8 cellular contexts compared by ENCODE assay signal in genomic region chr12:56628671-56629458, GRCh38. TPM values are rescaled to one million over a fixed set of nuclear protein-coding genes. Genes with fewer than 3 reads are reported as not detected.
DNase-seq lines count a peak whose midpoint lies in the region; ATAC-seq, FAIRE-seq and TF ChIP-seq lines count a peak whose summit lies in the region.

No MANE protein-coding gene starts in this region.

- TF ChIP-seq RAD21 in H1 (IDR thresholded peaks at IDR 0.05 in 1 of 2, conservative IDR thresholded peaks at IDR 0.05 in 1 of 2; ENCODE audit: low read depth in 2 of 2, low read length in 2 of 2), result no peak

- H3K27ac ChIP-seq in A673 (ENCODE audit: low read depth, low read length, poor library complexity, severe bottlenecking) (peak overlapping the region; percentile 94), H1 (ENCODE audit: low read depth, low read length) (no peak overlapping the region)

- in situ Hi-C loops in GM13976 (cut with MboI; ENCODE audit: low sequenced_read_pairs, unreplicated experiment), result no loop called here

- intact Hi-C loops in A673 (cut with micrococcal nuclease; ENCODE audit: unreplicated experiment), result no loop called here

- H3K4ac ChIP-seq in H1 (replicated peaks; ENCODE audit: insufficient read length, low read depth, low read length), result no peak overlapping the region

- H3K9me3 Mint-ChIP-seq in memory B cell, result no peaks in the 10 kb centered on the region
- H3K9me3 Mint-ChIP-seq in stimulated activated memory B cell treated with anti-CD40 and anti-IgM and Interleukin-4, amounts not matched to agents 10 μg/mL and 1 μg/mL and 100 μg/mL, for 72 hours, result no peaks in the 10 kb centered on the region

- DNase-seq in A673 (ENCODE audit: low spot score) (peak; percentile 66), GM13976 (ENCODE audit: low spot score) (peak; percentile 59), NCI-H510A treated with DMSO at 0.1 percent for 48 hours (lab: John Stamatoyannopoulos, UW) (peak; percentile 19), H1 (ENCODE audit: low read depth in 1 of 2, low spot score in 2 of 2) (peak in 1 of 2 experiments; percentile 52), memory B cell (ENCODE audit: low spot score in 2 of 2) (peak; percentile 53 to 57), H54 (ENCODE audit: insufficient read length, low spot score) (no peak)
- peak; percentile 77 for DNase-seq in activated CD8-positive, alpha-beta memory T cell treated with anti-CD3 and anti-CD28 coated beads for 24 hours

- H3K23me2 ChIP-seq in H1 (ENCODE audit: low read depth, low read length), result peaks cover 8% of the 10 kb centered on the region

- POLR2A ChIA-PET in A673 (lab: Charles Lee; ENCODE audit: low non-redundant PET), result interaction anchor here (0.6 to 0.7 kb wide), 3 partner anchors 8 to 521 kb away, joined by 3 to 4 read pairs (median 3); no protein-coding TSS in a partner anchor
- POLR2A ChIA-PET in H1 (lab: Charles Lee; ENCODE audit: partially characterized antibody), result interaction anchor here (0.6 to 3.4 kb wide), 27 partner anchors 9 to 483 kb away, joined by 3 to 34 read pairs (median 4); partner anchors contain the start of genes ATP5F1B, NACA, PTGES3 and RBMS2

- H3K27me3 ChIP-seq in A673 (replicated peaks; ENCODE audit: insufficient read depth, low read depth, low read length, poor library complexity), result no peaks in the 10 kb centered on the region
- H3K27me3 ChIP-seq in H1 (replicated peaks in 1 of 4; ENCODE audit: control insufficient read depth in 3 of 4, extremely low read depth in 1 of 4, insufficient read depth in 3 of 4, low read length in 3 of 4), result no peaks in the 10 kb centered on the region

- H4K91ac ChIP-seq in H1 (replicated peaks; ENCODE audit: insufficient read length, low read length), result no peak overlapping the region

- no peak overlapping the region for H2BK20ac ChIP-seq in H1 (ENCODE audit: low read length)

- H3K36me3 ChIP-seq in A673 (ENCODE audit: insufficient read depth, low read length, poor library complexity, severe bottlenecking) (peaks cover 14% of the 10 kb centered on the region), H1 (ENCODE audit: control insufficient read depth in 2 of 4, insufficient read depth in 4 of 4, low read length in 3 of 4) (peaks cover 0 to 5% (median 0%) of the 10 kb centered on the region in 4 experiments; a peak in 1 of 8 replicates)

- no peak overlapping the region for H2BK12ac ChIP-seq in H1 (ENCODE audit: low read depth, low read length)

- WGBS in H1 (ENCODE audit: extremely low coverage in 1 of 2, insufficient coverage in 1 of 2, insufficient read length in 1 of 2, insufficient replicate concordance in 2 of 2, low coverage in 1 of 2, low lambda C conversion rate in 2 of 2, missing lambda C conversion rate in 1 of 2), 2 experiments, result 3% methylated on average over 18 of the region's 18 CpGs; no CpG with 5 or more reads in 1 of the 2 experiments

- H3K27ac Mint-ChIP-seq in memory B cell, result peak overlapping the region; percentile 96
- peak overlapping the region; percentile 92 for H3K27ac Mint-ChIP-seq in stimulated activated memory B cell treated with anti-CD40 and anti-IgM and Interleukin-4, amounts not matched to agents 10 μg/mL and 1 μg/mL and 100 μg/mL, for 72 hours

- peak overlapping the region; percentile 86 to 89 for H3K4me2 ChIP-seq in H1 (ENCODE audit: insufficient read depth in 1 of 2, low read depth in 2 of 2, low read length in 2 of 2)

- FAIRE-seq in H1 (lab: Jason Lieb, UNC) (no peak), H54 (lab: Jason Lieb, UNC) (no peak)

- H2AK5ac ChIP-seq in H1 (ENCODE audit: low read depth, low read length), result no peak overlapping the region

- H2AFZ ChIP-seq in H1 (ENCODE audit: low read length), result no peak overlapping the region

- no peak overlapping the region for H3K56ac ChIP-seq in H1 (replicated peaks; ENCODE audit: insufficient read length, low read depth, low read length)

- peak overlapping the region; percentile 90 for H3K4me3 Mint-ChIP-seq in memory B cell
- H3K4me3 Mint-ChIP-seq in stimulated activated memory B cell treated with anti-CD40 and anti-IgM and Interleukin-4, amounts not matched to agents 10 μg/mL and 1 μg/mL and 100 μg/mL, for 72 hours, result peak overlapping the region; percentile 93

- H3K36me3 Mint-ChIP-seq in memory B cell, result peaks cover 1% of the 10 kb centered on the region
- peaks cover 8% of the 10 kb centered on the region for H3K36me3 Mint-ChIP-seq in stimulated activated memory B cell treated with anti-CD40 and anti-IgM and Interleukin-4, amounts not matched to agents 10 μg/mL and 1 μg/mL and 100 μg/mL, for 72 hours

- TSS peak; percentile 31 for BruUV-seq in A673 (replicated peaks; lab: Mats Ljungman, UMichigan)

- H3K23ac ChIP-seq in H1 (ENCODE audit: insufficient read length), result no peak overlapping the region

- CTCF ChIA-PET in A673 (lab: Charles Lee), result interaction anchor here (1.4 kb wide), 1 partner anchor 8 kb away, joined by 7 read pairs; no protein-coding TSS in a partner anchor
- CTCF ChIA-PET in H1 (lab: Charles Lee; ENCODE audit: partially characterized antibody), result interaction anchor here (0.6 to 11.2 kb wide), 15 partner anchors 7 to 496 kb away, joined by 3 to 107 read pairs (median 4); partner anchors contain the start of gene IL23A

- no peak overlapping the region for H4K5ac ChIP-seq in H1 (ENCODE audit: insufficient read length, low read depth, low read length)

- no peak for TF ChIP-seq EP300 in H1 (IDR thresholded peaks at IDR 0.05; ENCODE audit: borderline replicate concordance in 1 of 2, low read depth in 2 of 2, low read length in 2 of 2)

- peaks cover 39% of the 10 kb centered on the region for H3K4me1 ChIP-seq in A673 (ENCODE audit: insufficient read depth, low read length, poor library complexity, severe bottlenecking)
- H3K4me1 ChIP-seq in H1 (replicated peaks in 1 of 4; ENCODE audit: control insufficient read depth in 3 of 4, insufficient read depth in 4 of 4, low read length in 3 of 4), result peaks cover 14 to 29% (median 23%) of the 10 kb centered on the region in 4 experiments

- H4K8ac ChIP-seq in H1 (ENCODE audit: extremely low read depth, insufficient read depth, low read length), result no peak overlapping the region

- H3K4me3 ChIP-seq in A673 (ENCODE audit: low read depth, low read length, poor library complexity, severe bottlenecking) (peak overlapping the region; percentile 99), H1 (ENCODE audit: extremely low read depth in 1 of 4, insufficient read depth in 2 of 4, low read depth in 3 of 4, low read length in 4 of 4) (peak overlapping the region; percentile 65 to 93 (median 88))

- H3K79me1 ChIP-seq in H1 (ENCODE audit: low read depth, low read length), result peaks cover under 1% of the 10 kb centered on the region; the same call in 1 of the 2 replicates

- H3K9ac ChIP-seq in H1 (replicated peaks in 1 of 4; ENCODE audit: extremely low read depth in 1 of 4, low read depth in 3 of 4, low read length in 3 of 4), result peak overlapping the region in 3 of 4 experiments; percentile 25 to 68 (median 65); a peak in 5 of 7 replicates

- peaks cover 13 to 66% of the 10 kb centered on the region in 2 experiments for H3K79me2 ChIP-seq in H1 (ENCODE audit: control insufficient read depth in 1 of 2, insufficient read depth in 2 of 2, low read length in 2 of 2)

- no peaks in the 10 kb centered on the region for H3K27me3 Mint-ChIP-seq in memory B cell
- H3K27me3 Mint-ChIP-seq in stimulated activated memory B cell treated with anti-CD40 and anti-IgM and Interleukin-4, amounts not matched to agents 10 μg/mL and 1 μg/mL and 100 μg/mL, for 72 hours, result no peaks in the 10 kb centered on the region

- no peak overlapping the region for H2BK15ac ChIP-seq in H1 (ENCODE audit: low read length)

- H3K4me1 Mint-ChIP-seq in memory B cell, result peaks cover 38% of the 10 kb centered on the region
- H3K4me1 Mint-ChIP-seq in stimulated activated memory B cell treated with anti-CD40 and anti-IgM and Interleukin-4, amounts not matched to agents 10 μg/mL and 1 μg/mL and 100 μg/mL, for 72 hours, result peaks cover 80% of the 10 kb centered on the region

- H3K18ac ChIP-seq in H1 (ENCODE audit: extremely low read depth, low read length), result peak overlapping the region; percentile 52; the same call in 1 of the 2 replicates

- no peak overlapping the region for H2BK120ac ChIP-seq in H1 (replicated peaks; ENCODE audit: low read depth, low read length)

- H4K20me1 ChIP-seq in H1 (replicated peaks in 1 of 2; ENCODE audit: control insufficient read depth in 1 of 2, insufficient read depth in 2 of 2, low read length in 2 of 2), result peaks cover 0 to 4% of the 10 kb centered on the region in 2 experiments

- no peak for TF ChIP-seq CTCF in A673 (conservative IDR thresholded peaks at IDR 0.05; ENCODE audit: low read depth, low read length)
- no peak for TF ChIP-seq CTCF in GM13976 (IDR thresholded peaks at IDR 0.05; ENCODE audit: borderline replicate concordance, control extremely low read depth, extremely low read depth, insufficient read depth, missing control alignments)
- no peak for TF ChIP-seq CTCF in H1 (IDR thresholded peaks at IDR 0.05; ENCODE audit: control extremely low read depth in 1 of 3, insufficient read depth in 1 of 3, low read depth in 1 of 3, low read length in 3 of 3)

- 0 out of 2 replicates have a peak overlapping the region, but pooled peaks have one; percentile 61 for H2BK5ac ChIP-seq in H1 (ENCODE audit: low read depth, low read length)

- H3K14ac ChIP-seq in H1 (ENCODE audit: insufficient read length), result no peak overlapping the region

- TF ChIP-seq POLR2A in H1 (IDR thresholded peaks at IDR 0.05; ENCODE audit: control extremely low read depth in 1 of 2, low read depth in 2 of 2, low read length in 2 of 2) (no peak), H54 (IDR thresholded peaks at IDR 0.05; ENCODE audit: low read depth, low read length) (no peak)

- no peaks in the 10 kb centered on the region for H3K9me3 ChIP-seq in A673 (ENCODE audit: low read depth, low read length, poor library complexity, severe bottlenecking)
- H3K9me3 ChIP-seq in H1 (ENCODE audit: insufficient read depth in 2 of 2, low read depth in 1 of 2, low read length in 1 of 2), result no peaks in the 10 kb centered on the region

- peak; percentile 39 for ATAC-seq in memory B cell (ENCODE audit: low read depth)
- ATAC-seq in stimulated activated memory B cell treated with anti-CD40 and anti-IgM and Interleukin-4, amounts not matched to agents 10 μg/mL and 1 μg/mL and 100 μg/mL, for 72 hours, result peak; percentile 28

RNA-seq across cellular contexts. Expression of gene BAZ2A, which starts 1.3 kb away (rescaled TPM):
- total RNA-seq in A673 (2021), result 126 and 139 TPM in 2 replicates
- total RNA-seq in H1 (2021; fragmentation: NEBNext Ultra II Directional; extraction: Animal tissue kit (Norgen Biotek cat#: 25700)), result 110 TPM in 2 replicates
- 52.0 and 70.9 TPM in 2 replicates for polyA plus RNA-seq in H1 (2011; rRNA removed)
- polyA plus RNA-seq in H1 (2011; cell fraction: cytosol; rRNA removed), result 57.2 TPM
- polyA plus RNA-seq in H1 (2011; cell fraction: nucleus; rRNA removed), result 182 TPM
- polyA plus RNA-seq in H1 (2012, experiment 1 of 2), result 47.8 to 66.7 TPM (median 60.2 TPM) in 4 replicates
- polyA plus RNA-seq in H1 (2012, experiment 2 of 2), result 40.7 TPM
- 69.4 TPM for polyA plus RNA-seq in H1 (2013, experiment 1 of 2)
- 63.0 TPM for polyA plus RNA-seq in H1 (2013, experiment 2 of 2)
- polyA minus RNA-seq in H1 (2011; rRNA and poly(A)+ RNA removed), result 185 and 186 TPM in 2 replicates
- 73.3 TPM for polyA minus RNA-seq in H1 (2011; cell fraction: cytosol; rRNA and poly(A)+ RNA removed)
- 119 TPM for polyA minus RNA-seq in H1 (2011; cell fraction: nucleus; rRNA and poly(A)+ RNA removed)

RNA-seq across cellular contexts. Expression of gene ATP5F1B, which starts 16.9 kb away (rescaled TPM):
- 1,089 and 1,126 TPM in 2 replicates for total RNA-seq in A673 (2021)
- 900 and 930 TPM in 2 replicates for total RNA-seq in H1 (2021; fragmentation: NEBNext Ultra II Directional; extraction: Animal tissue kit (Norgen Biotek cat#: 25700))
- 1,127 and 1,522 TPM in 2 replicates for polyA plus RNA-seq in H1 (2011; rRNA removed)
- 1,136 TPM for polyA plus RNA-seq in H1 (2011; cell fraction: cytosol; rRNA removed)
- polyA plus RNA-seq in H1 (2011; cell fraction: nucleus; rRNA removed), result 1,291 TPM
- polyA plus RNA-seq in H1 (2012, experiment 1 of 2), result 1,029 to 1,478 TPM (median 1,152 TPM) in 4 replicates
- polyA plus RNA-seq in H1 (2012, experiment 2 of 2), result 1,210 TPM
- 633 TPM for polyA plus RNA-seq in H1 (2013, experiment 1 of 2)
- polyA plus RNA-seq in H1 (2013, experiment 2 of 2), result 646 TPM
- 2,044 and 2,615 TPM in 2 replicates for polyA minus RNA-seq in H1 (2011; rRNA and poly(A)+ RNA removed)
- polyA minus RNA-seq in H1 (2011; cell fraction: cytosol; rRNA and poly(A)+ RNA removed), result 699 TPM
- 349 TPM for polyA minus RNA-seq in H1 (2011; cell fraction: nucleus; rRNA and poly(A)+ RNA removed)

RNA-seq across cellular contexts. Expression of gene PTGES3, which starts 59.2 kb away (rescaled TPM):
- 413 and 450 TPM in 2 replicates for total RNA-seq in A673 (2021)
- total RNA-seq in H1 (2021; fragmentation: NEBNext Ultra II Directional; extraction: Animal tissue kit (Norgen Biotek cat#: 25700)), result 453 and 464 TPM in 2 replicates
- 62.2 and 111 TPM in 2 replicates for polyA plus RNA-seq in H1 (2011; rRNA removed)
- 114 TPM for polyA plus RNA-seq in H1 (2011; cell fraction: cytosol; rRNA removed)
- polyA plus RNA-seq in H1 (2011; cell fraction: nucleus; rRNA removed), result 72.5 TPM
- polyA plus RNA-seq in H1 (2012, experiment 1 of 2), result 209 to 368 TPM (median 231 TPM) in 4 replicates
- polyA plus RNA-seq in H1 (2012, experiment 2 of 2), result 91.5 TPM
- 399 TPM for polyA plus RNA-seq in H1 (2013, experiment 1 of 2)
- polyA plus RNA-seq in H1 (2013, experiment 2 of 2), result 418 TPM
- polyA minus RNA-seq in H1 (2011; rRNA and poly(A)+ RNA removed), result 47.3 and 67.3 TPM in 2 replicates
- 138 TPM for polyA minus RNA-seq in H1 (2011; cell fraction: cytosol; rRNA and poly(A)+ RNA removed)
- 56.6 TPM for polyA minus RNA-seq in H1 (2011; cell fraction: nucleus; rRNA and poly(A)+ RNA removed)
